In the genomic region with DNA sequence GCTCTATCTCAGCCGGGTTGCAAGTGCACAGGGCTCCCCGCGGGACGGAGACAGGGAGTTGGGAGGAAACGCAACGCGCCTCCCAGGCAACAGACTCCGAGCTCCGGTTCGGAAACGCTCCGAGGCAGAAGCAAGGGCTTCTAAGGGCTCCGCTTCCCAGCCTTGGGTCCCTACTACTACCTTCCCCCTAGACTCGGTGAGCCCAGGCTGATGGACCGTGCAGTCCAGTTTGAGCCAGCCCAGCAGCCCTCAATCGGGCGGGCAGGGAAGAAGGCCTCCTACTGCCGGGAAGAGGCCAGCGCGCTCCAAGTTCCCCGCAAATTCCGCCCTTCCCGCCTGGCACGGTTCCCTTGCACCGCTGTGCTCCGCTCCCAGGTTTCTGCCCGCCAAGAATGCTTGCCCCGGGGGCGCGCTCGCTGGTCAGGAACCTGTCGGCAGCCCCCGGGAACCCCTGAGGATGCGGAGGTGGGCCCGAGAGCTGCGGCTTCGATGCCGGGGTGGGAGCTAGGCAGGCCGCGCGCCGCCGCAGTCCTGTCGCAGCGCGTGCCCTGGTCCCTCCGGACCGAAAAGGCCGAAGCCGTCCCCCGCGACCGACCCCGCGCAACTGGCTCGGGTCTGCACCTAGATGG, we compare ENCODE assay signal across 8 cellular contexts. TPM values are rescaled to one million over a fixed set of nuclear protein-coding genes. Genes with fewer than 3 reads are reported as not detected.
DNase-seq lines count a peak whose midpoint lies in the region; ATAC-seq and TF ChIP-seq lines count a peak whose summit lies in the region.

No MANE protein-coding gene starts in this region.

- peak overlapping the region; percentile 43 to 87 (median 70) for H3K4me3 ChIP-seq in transverse colon

- TF ChIP-seq EP300 in transverse colon (IDR thresholded peaks at IDR 0.05; ENCODE audit: low read depth): no peak

- peak overlapping the region; percentile 88 for H3K4me3 Mint-ChIP-seq in neural crest cell

- H3K9me3 Mint-ChIP-seq in neural crest cell: peaks cover 15% of the 10 kb centered on the region

- no peaks in the 10 kb centered on the region for H3K27me3 ChIP-seq in transverse colon

- peak overlapping the region; percentile 71 for H3K27ac Mint-ChIP-seq in neural crest cell (ENCODE audit: unreplicated experiment)

- TF ChIP-seq CTCF in neural crest cell (conservative IDR thresholded peaks at IDR 0.05) (no peak), transverse colon (IDR thresholded peaks at IDR 0.05) (peak in 1 of 5 experiments; percentile 7)

- H3K4me1 ChIP-seq in transverse colon: peaks cover 0 to 27% (median 21%) of the 10 kb centered on the region in 4 donors

- WGBS in transverse colon (ENCODE audit: low coverage in 1 of 2), 2 donors: 0 to 1% methylated on average over 10 to 31 of the region's 56 CpGs

- H3K36me3 Mint-ChIP-seq in neural crest cell (ENCODE audit: low read depth): peaks cover 12% of the 10 kb centered on the region

- peaks cover 15% of the 10 kb centered on the region for H3K4me1 Mint-ChIP-seq in neural crest cell

- H3K9me3 ChIP-seq in transverse colon: peaks cover 7 to 10% of the 10 kb centered on the region in 2 donors

- no peaks in the 10 kb centered on the region for H3K36me3 ChIP-seq in transverse colon

- H3K27ac ChIP-seq in transverse colon: peak overlapping the region; percentile 72 to 82 (median 76)

- intact Hi-C loops in transverse colon (cut with DNase I; ENCODE audit: low total_unique reads): no loop called here

- ATAC-seq in HG02763 (IDR thresholded peaks at IDR 0.05; ENCODE audit: unreplicated experiment): peak; percentile 49

- in situ Hi-C loops in transverse colon (cut with MboI; ENCODE audit: low pct_ligation_motif_present in 1 of 4, low pct_unique_long_range_greater_than_20kb in 1 of 4, low sequenced_read_pairs in 3 of 4): no loop called here

- no peak for TF ChIP-seq POLR2A in transverse colon (IDR thresholded peaks at IDR 0.05)

- DNase-seq in SIG-M5 treated with dmso at 0.1 percent for 504 hours (lab: John Stamatoyannopoulos, UW; ENCODE audit: unreplicated experiment) (peak; percentile 20), SIG-M5 (lab: John Stamatoyannopoulos, UW) (no peak), NCI-H345 (lab: John Stamatoyannopoulos, UW) (peak; percentile 48), germinal center (ENCODE audit: low spot score) (peak; percentile 73), neural crest cell (ENCODE audit: low read depth, low spot score) (peak; percentile 40), transverse colon (peak; percentile 57)
- DNase-seq in activated naive CD4-positive, alpha-beta T cell treated with Interleukin-2 at 50 U/mL for 16 hours: peak; percentile 35

- H3K27me3 Mint-ChIP-seq in neural crest cell (ENCODE audit: low read depth): peaks cover 2% of the 10 kb centered on the region

RNA-seq across cellular contexts. Expression of a gene that starts 0.7 kb away (rescaled TPM):
- 8.9 and 11.3 TPM in 2 replicates for total RNA-seq in neural crest cell
- total RNA-seq in transverse colon: 100 to 1,000 TPM in 3 of 4 donors, 10 to 100 TPM in 1; 91.5 to 179 (median 116) TPM

RNA-seq across cellular contexts. Expression of a gene that starts 48.8 kb away (rescaled TPM):
- total RNA-seq in neural crest cell: 27.9 and 30.1 TPM in 2 replicates
- total RNA-seq in transverse colon: 10 to 100 TPM in 1 of 4 donors, 1 to 10 TPM in 3; 5.8 to 22.9 (median 7.1) TPM

RNA-seq across cellular contexts. Expression of a gene that starts 49.2 kb away (rescaled TPM):
- total RNA-seq in neural crest cell (62.7 and 63.6 TPM in 2 replicates), transverse colon (10 to 100 TPM; 19.4 to 38.0 (median 27.8) TPM)
